ENCODE assay signal across 25 cellular contexts in the genomic region with DNA sequence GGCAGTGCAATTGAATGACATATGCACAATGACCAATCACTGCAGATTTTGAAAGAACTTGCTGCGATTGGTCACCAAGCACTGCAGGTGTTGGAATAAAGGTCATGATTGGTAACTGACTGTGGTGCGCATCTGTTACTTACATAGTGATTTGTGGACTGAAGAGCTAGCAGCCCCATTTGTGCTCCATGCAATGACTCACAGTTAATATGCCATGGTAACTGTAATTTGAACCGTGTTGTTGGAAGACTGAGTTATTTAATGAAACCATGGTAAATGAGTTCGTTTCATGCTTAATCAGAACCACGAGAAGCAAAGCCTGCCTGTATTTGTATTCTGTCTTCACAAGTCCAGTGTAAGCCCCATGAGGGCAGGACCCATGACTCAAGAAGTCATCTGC.
A peak's percentile ranks its signal among the peaks of the same experiment; 100 is the strongest.
DNase-seq lines count a peak whose midpoint lies in the region; ATAC-seq, FAIRE-seq and TF ChIP-seq lines count a peak whose summit lies in the region.
"Had no signal": no experiment of that assay in that cellular context is flagged by ENCODE, and none has a peak within 500 bp of the region (broad histone marks: within the 10 kb centered on the region; RNA-seq: fewer than 3 reads in every experiment).

No MANE protein-coding gene starts in this region.

- H2BK120ac ChIP-seq in H1 (replicated peaks; ENCODE audit: low read depth, low read length): no peak overlapping the region

- no peak overlapping the region for H2BK15ac ChIP-seq in H1 (ENCODE audit: low read length)

- no peaks in the 10 kb centered on the region for H3K36me3 ChIP-seq in H1 (ENCODE audit: control insufficient read depth in 2 of 4, insufficient read depth in 4 of 4, low read length in 3 of 4)
- H3K36me3 ChIP-seq: BLaER1 had no signal

- no peak overlapping the region for H4K8ac ChIP-seq in H1 (ENCODE audit: extremely low read depth, insufficient read depth, low read length)

- TF ChIP-seq RAD21 in H1 (IDR thresholded peaks at IDR 0.05 in 1 of 2, conservative IDR thresholded peaks at IDR 0.05 in 1 of 2; ENCODE audit: low read depth in 2 of 2, low read length in 2 of 2): no peak

- H3K27ac ChIP-seq in H1 (ENCODE audit: low read depth, low read length) (no peak overlapping the region), foreskin keratinocyte (no peak overlapping the region)
- H3K27ac ChIP-seq: BLaER1, HL-60, PC-9, RWPE1 had no signal

- H3K27me3 ChIP-seq in H1 (replicated peaks in 1 of 4; ENCODE audit: control insufficient read depth in 3 of 4, extremely low read depth in 1 of 4, insufficient read depth in 3 of 4, low read length in 3 of 4) (no peaks in the 10 kb centered on the region), foreskin keratinocyte (no peaks in the 10 kb centered on the region)
- H3K27me3 ChIP-seq: BLaER1 had no signal

- no peak overlapping the region for H3K18ac ChIP-seq in H1 (ENCODE audit: extremely low read depth, low read length)

- DNase-seq in NCI-H748 (lab: John Stamatoyannopoulos, UW; ENCODE audit: unreplicated experiment) (peak; percentile 16), NCI-H748 treated with DMSO at 0.1 percent for 48 hours (lab: John Stamatoyannopoulos, UW) (no peak), RKO (ENCODE audit: low spot score) (peak; percentile 11), H1 (ENCODE audit: low read depth in 1 of 2, low spot score in 2 of 2) (no peak), SIG-M5 (lab: John Stamatoyannopoulos, UW) (no peak), T-helper 2 cell (no peak), foreskin keratinocyte (no peak)
- DNase-seq: CD4-positive, CD25-positive, alpha-beta regulatory T cell; GF-D8; H7; MV-4-11; NCI-H1105 treated with DMSO at 0.1 percent for 48 hours; NCI-H1694; NCI-H2029 treated with DMSO at 0.1 percent for 48 hours; NCI-H226; NCI-H510A; NCI-H774; PC-9; SHP77; T-helper 1 cell had no signal

- H3K9me3 ChIP-seq in H1 (ENCODE audit: insufficient read depth in 2 of 2, low read depth in 1 of 2, low read length in 1 of 2): no peaks in the 10 kb centered on the region
- H3K9me3 ChIP-seq: BLaER1 had no signal

- TF ChIP-seq CTCF in H1 (IDR thresholded peaks at IDR 0.05; ENCODE audit: control extremely low read depth in 1 of 3, insufficient read depth in 1 of 3, low read depth in 1 of 3, low read length in 3 of 3) (no peak), foreskin keratinocyte (conservative IDR thresholded peaks at IDR 0.05) (no peak)

- FAIRE-seq in H1 (lab: Jason Lieb, UNC): no peak
- FAIRE-seq: GM12891, GM19239 had no signal

- H3K4ac ChIP-seq in H1 (replicated peaks; ENCODE audit: insufficient read length, low read depth, low read length): no peak overlapping the region

- H3K56ac ChIP-seq in H1 (replicated peaks; ENCODE audit: insufficient read length, low read depth, low read length): no peak overlapping the region

- TF ChIP-seq EP300 in H1 (IDR thresholded peaks at IDR 0.05; ENCODE audit: borderline replicate concordance in 1 of 2, low read depth in 2 of 2, low read length in 2 of 2): no peak

- WGBS in H1 (ENCODE audit: extremely low coverage in 1 of 2, insufficient coverage in 1 of 2, insufficient read length in 1 of 2, insufficient replicate concordance in 2 of 2, low coverage in 1 of 2, low lambda C conversion rate in 2 of 2, missing lambda C conversion rate in 1 of 2), 2 experiments: 90% methylated on average over 5 of the region's 5 CpGs; no CpG with 5 or more reads in 1 of the 2 experiments

- no peak overlapping the region for H3K9ac ChIP-seq in H1 (replicated peaks in 1 of 4; ENCODE audit: extremely low read depth in 1 of 4, low read depth in 3 of 4, low read length in 3 of 4)
- H3K9ac ChIP-seq: BLaER1 had no signal

- CTCF ChIA-PET in H1 (lab: Charles Lee; ENCODE audit: partially characterized antibody): interaction anchor here (1.9 to 2.1 kb wide), 2 partner anchors 12 to 15 kb away, joined by 3 to 7 read pairs; no protein-coding TSS in a partner anchor

- no peaks in the 10 kb centered on the region for H4K20me1 ChIP-seq in H1 (replicated peaks in 1 of 2; ENCODE audit: control insufficient read depth in 1 of 2, insufficient read depth in 2 of 2, low read length in 2 of 2)
- H4K20me1 ChIP-seq: BLaER1 had no signal

- no peak for ATAC-seq in foreskin keratinocyte

- H4K5ac ChIP-seq in H1 (ENCODE audit: insufficient read length, low read depth, low read length): no peak overlapping the region

- POLR2A ChIA-PET in H1 (lab: Charles Lee; ENCODE audit: partially characterized antibody): no interaction called here

- peak overlapping the region; percentile 30 for H4K91ac ChIP-seq in H1 (replicated peaks; ENCODE audit: insufficient read length, low read length)

- no peak overlapping the region for H3K14ac ChIP-seq in H1 (ENCODE audit: insufficient read length)

- TF ChIP-seq POLR2A in H1 (IDR thresholded peaks at IDR 0.05; ENCODE audit: control extremely low read depth in 1 of 2, low read depth in 2 of 2, low read length in 2 of 2): no peak

- no peak overlapping the region for H2BK5ac ChIP-seq in H1 (ENCODE audit: low read depth, low read length)

- no peaks in the 10 kb centered on the region for H3K4me1 ChIP-seq in H1 (replicated peaks in 1 of 4; ENCODE audit: control insufficient read depth in 3 of 4, insufficient read depth in 4 of 4, low read length in 3 of 4)
- H3K4me1 ChIP-seq in foreskin keratinocyte: no peaks in the 10 kb centered on the region
- H3K4me1 ChIP-seq: BLaER1 had no signal

- H2AFZ ChIP-seq in H1 (ENCODE audit: low read length): no peak overlapping the region
- H2AFZ ChIP-seq: PC-9 had no signal

- H3K79me1 ChIP-seq in H1 (ENCODE audit: low read depth, low read length): no peaks in the 10 kb centered on the region

- no peak overlapping the region for H2BK20ac ChIP-seq in H1 (ENCODE audit: low read length)

- H2BK12ac ChIP-seq in H1 (ENCODE audit: low read depth, low read length): no peak overlapping the region

- no peak overlapping the region for H3K4me3 ChIP-seq in H1 (ENCODE audit: extremely low read depth in 1 of 4, insufficient read depth in 2 of 4, low read depth in 3 of 4, low read length in 4 of 4)
- H3K4me3 ChIP-seq: BLaER1, PC-9 had no signal

- no peak overlapping the region for H3K23ac ChIP-seq in H1 (ENCODE audit: insufficient read length)

- H3K23me2 ChIP-seq in H1 (ENCODE audit: low read depth, low read length): no peaks in the 10 kb centered on the region

- H3K79me2 ChIP-seq in H1 (ENCODE audit: control insufficient read depth in 1 of 2, insufficient read depth in 2 of 2, low read length in 2 of 2): no peaks in the 10 kb centered on the region

- no peak overlapping the region for H3K4me2 ChIP-seq in H1 (ENCODE audit: insufficient read depth in 1 of 2, low read depth in 2 of 2, low read length in 2 of 2)
- H3K4me2 ChIP-seq: BLaER1, PC-9 had no signal

- H2AK5ac ChIP-seq in H1 (ENCODE audit: low read depth, low read length): no peak overlapping the region

TF ChIP-seq in H1, 55 proteins besides CTCF, POLR2A, EP300 and RAD21:
- no peak for TF ChIP-seq FOSL1 (IDR thresholded peaks at IDR 0.05; ENCODE audit: insufficient read depth, low read depth, low read length)
- TF ChIP-seq HDAC6 (IDR thresholded peaks at IDR 0.05; ENCODE audit: low read depth, low read length): no peak
- TF ChIP-seq, protein P1, sequence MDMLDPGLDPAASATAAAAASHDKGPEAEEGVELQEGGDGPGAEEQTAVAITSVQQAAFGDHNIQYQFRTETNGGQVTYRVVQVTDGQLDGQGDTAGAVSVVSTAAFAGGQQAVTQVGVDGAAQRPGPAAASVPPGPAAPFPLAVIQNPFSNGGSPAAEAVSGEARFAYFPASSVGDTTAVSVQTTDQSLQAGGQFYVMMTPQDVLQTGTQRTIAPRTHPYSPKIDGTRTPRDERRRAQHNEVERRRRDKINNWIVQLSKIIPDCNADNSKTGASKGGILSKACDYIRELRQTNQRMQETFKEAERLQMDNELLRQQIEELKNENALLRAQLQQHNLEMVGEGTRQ (IDR thresholded peaks at IDR 0.05; ENCODE audit: low read length): no peak
- TF ChIP-seq, protein P2, sequence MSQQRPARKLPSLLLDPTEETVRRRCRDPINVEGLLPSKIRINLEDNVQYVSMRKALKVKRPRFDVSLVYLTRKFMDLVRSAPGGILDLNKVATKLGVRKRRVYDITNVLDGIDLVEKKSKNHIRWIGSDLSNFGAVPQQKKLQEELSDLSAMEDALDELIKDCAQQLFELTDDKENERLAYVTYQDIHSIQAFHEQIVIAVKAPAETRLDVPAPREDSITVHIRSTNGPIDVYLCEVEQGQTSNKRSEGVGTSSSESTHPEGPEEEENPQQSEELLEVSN (IDR thresholded peaks at IDR 0.05): no peak
- TF ChIP-seq JUND (IDR thresholded peaks at IDR 0.05; ENCODE audit: low read length): no peak
- TF ChIP-seq CBX5 (IDR thresholded peaks at IDR 0.05; ENCODE audit: low read depth, low read length): no peak
- no peak for TF ChIP-seq SAP30 (IDR thresholded peaks at IDR 0.05; ENCODE audit: insufficient read depth, insufficient replicate concordance, low read length)
- no peak for TF ChIP-seq SP2 (IDR thresholded peaks at IDR 0.05; ENCODE audit: low read length)

Comparison
In these comparisons a context has a peak if more than half of its experiments do, and no peak if none do; other contexts are left out.
1. DNase-seq: peak in NCI-H748 (single experiment) and RKO (single experiment); none in NCI-H748 treated with DMSO at 0.1 percent for 48 hours (single experiment), H1 (0 of 2), SIG-M5 (single experiment), T-helper 2 cell (0 of 5) and foreskin keratinocyte (0 of 2).